10 cellular contexts compared by ENCODE assay signal in the genomic region with DNA sequence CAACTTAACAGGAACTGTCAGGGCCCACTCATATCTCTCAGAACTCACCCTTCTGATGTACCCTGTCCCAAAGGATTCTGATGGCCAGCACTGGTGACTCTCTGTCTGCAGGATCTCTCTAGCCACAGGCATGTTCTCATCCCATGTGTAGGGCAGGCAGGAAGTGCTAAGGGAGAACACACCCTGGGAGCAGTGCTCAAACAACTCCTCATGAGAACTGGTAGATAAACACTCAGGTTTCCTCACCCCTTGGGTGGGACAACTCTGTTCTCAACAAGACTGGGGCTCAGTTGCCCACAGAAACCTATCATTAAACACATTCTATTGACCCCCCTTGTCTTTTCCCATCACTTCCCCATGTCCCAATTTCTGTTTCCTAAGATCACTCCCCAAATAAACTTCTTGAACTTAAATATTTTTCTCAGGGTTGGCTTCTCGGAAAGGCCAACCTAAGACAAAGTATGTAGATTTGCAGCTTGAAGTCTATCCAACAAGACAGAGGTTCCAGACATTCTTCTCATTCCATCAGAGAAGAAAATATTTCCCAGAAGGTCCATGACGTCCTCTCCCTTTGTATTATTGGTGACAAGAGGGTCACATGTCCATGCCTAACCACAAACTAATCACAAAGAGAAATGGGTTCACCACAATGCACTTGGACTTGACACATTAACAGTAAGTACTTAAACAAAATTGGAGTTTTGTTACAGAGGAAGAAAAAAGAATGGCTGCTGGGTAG.
A peak's percentile ranks its signal among the peaks of the same experiment; 100 is the strongest.
DNase-seq lines count a peak whose midpoint lies in the region; ATAC-seq and TF ChIP-seq lines count a peak whose summit lies in the region.
"Had no signal": no experiment of that assay in that cellular context is flagged by ENCODE, and none has a peak within 500 bp of the region (broad histone marks: within the 10 kb centered on the region; RNA-seq: fewer than 3 reads in every experiment).

No MANE protein-coding gene starts in this region.

- ATAC-seq in left cardiac atrium: peak; percentile 47
- ATAC-seq in left colon: peak; percentile 89
- no peak for ATAC-seq in HG02973 (IDR thresholded peaks at IDR 0.05; ENCODE audit: unreplicated experiment)
- ATAC-seq in GM21786 (IDR thresholded peaks at IDR 0.05; ENCODE audit: unreplicated experiment): no peak
- ATAC-seq: stimulated activated memory B cell treated with anti-CD40 and anti-IgM and Interleukin-4, amounts not matched to agents 10 μg/mL and 1 μg/mL and 100 μg/mL, for 72 hours had no signal

- no peaks in the 10 kb centered on the region for H3K27me3 ChIP-seq in left ventricle myocardium inferior (ENCODE audit: low read depth)

- no peaks in the 10 kb centered on the region for H3K9me3 ChIP-seq in left ventricle myocardium inferior (replicated peaks)

- H3K27ac ChIP-seq in left ventricle myocardium inferior (replicated peaks): no peak overlapping the region

- H3K4me3 ChIP-seq in left ventricle myocardium inferior: no peak overlapping the region

- POLR2A ChIA-PET in HEK293T (lab: Yijun Ruan, JAX): no interaction called here

- intact Hi-C loops in left cardiac atrium (cut with DNase I) (no loop called here), left ventricle myocardium inferior (cut with micrococcal nuclease) (no loop called here), left colon (cut with DNase I, micrococcal nuclease) (no loop called here)

- CTCF ChIA-PET in HEK293T (lab: Yijun Ruan, JAX): no interaction called here

- DNase-seq in left cardiac atrium: no peak
- no peak for DNase-seq in left ventricle myocardium inferior
- DNase-seq in astrocyte of the hippocampus (ENCODE audit: low read depth, low spot score): peak; percentile 96
- no peak for DNase-seq in left colon
- DNase-seq in HEK293T (ENCODE audit: extremely low spot score): no peak
- DNase-seq in stimulated activated CD4-positive, alpha-beta T cell treated with anti-CD3 and anti-CD28 coated beads, Interleukin-15, amount 100 ng/mL, for 24 hours: no peak
- DNase-seq: NCI-H2029 had no signal

- peaks cover 8% of the 10 kb centered on the region for H3K4me1 ChIP-seq in left ventricle myocardium inferior

- no peaks in the 10 kb centered on the region for H3K36me3 ChIP-seq in left ventricle myocardium inferior

- TF ChIP-seq CTCF in left ventricle myocardium inferior (IDR thresholded peaks at IDR 0.05; ENCODE audit: borderline replicate concordance): no peak

TF ChIP-seq in HEK293T, 16 proteins besides CTCF, POLR2A, EP300 and RAD21:
- no peak for TF ChIP-seq BHLHE40 (IDR thresholded peaks at IDR 0.05; ENCODE audit: borderline replicate concordance)
- no peak for TF ChIP-seq LEF1 (IDR thresholded peaks at IDR 0.05; ENCODE audit: borderline replicate concordance)
- no peak for TF ChIP-seq HDGF (IDR thresholded peaks at IDR 0.05; ENCODE audit: borderline replicate concordance)
- no peak for TF ChIP-seq L3MBTL2 (conservative IDR thresholded peaks at IDR 0.05)
- TF ChIP-seq SP1 (IDR thresholded peaks at IDR 0.05): no peak
- TF ChIP-seq, protein P1, sequence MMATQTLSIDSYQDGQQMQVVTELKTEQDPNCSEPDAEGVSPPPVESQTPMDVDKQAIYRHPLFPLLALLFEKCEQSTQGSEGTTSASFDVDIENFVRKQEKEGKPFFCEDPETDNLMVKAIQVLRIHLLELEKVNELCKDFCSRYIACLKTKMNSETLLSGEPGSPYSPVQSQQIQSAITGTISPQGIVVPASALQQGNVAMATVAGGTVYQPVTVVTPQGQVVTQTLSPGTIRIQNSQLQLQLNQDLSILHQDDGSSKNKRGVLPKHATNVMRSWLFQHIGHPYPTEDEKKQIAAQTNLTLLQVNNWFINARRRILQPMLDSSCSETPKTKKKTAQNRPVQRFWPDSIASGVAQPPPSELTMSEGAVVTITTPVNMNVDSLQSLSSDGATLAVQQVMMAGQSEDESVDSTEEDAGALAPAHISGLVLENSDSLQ (IDR thresholded peaks at IDR 0.05): no peak
- no peak for TF ChIP-seq TARDBP (IDR thresholded peaks at IDR 0.05)
- no peak for TF ChIP-seq FOXK2 (IDR thresholded peaks at IDR 0.05)
- no peak for TF ChIP-seq FOXA1 (IDR thresholded peaks at IDR 0.05)
- no peak for TF ChIP-seq ARNT (IDR thresholded peaks at IDR 0.05)
- TF ChIP-seq NFRKB (IDR thresholded peaks at IDR 0.05): no peak
- no peak for TF ChIP-seq SUZ12 (IDR thresholded peaks at IDR 0.05)
- TF ChIP-seq ELF4 (IDR thresholded peaks at IDR 0.05): no peak
- TF ChIP-seq CTBP1 (IDR thresholded peaks at IDR 0.05; ENCODE audit: borderline replicate concordance): no peak
- no peak for TF ChIP-seq ZNF384 (IDR thresholded peaks at IDR 0.05)
- TF ChIP-seq FOXM1 (IDR thresholded peaks at IDR 0.05; ENCODE audit: borderline replicate concordance): no peak

Comparison
In these comparisons a context has a peak if more than half of its experiments do, and no peak if none do; other contexts are left out.
1. ATAC-seq: peak in left cardiac atrium (2 of 2) and left colon (single experiment); none in HG02973 (single experiment) and GM21786 (single experiment).